8 cellular contexts compared by ENCODE assay signal in the genomic region with DNA sequence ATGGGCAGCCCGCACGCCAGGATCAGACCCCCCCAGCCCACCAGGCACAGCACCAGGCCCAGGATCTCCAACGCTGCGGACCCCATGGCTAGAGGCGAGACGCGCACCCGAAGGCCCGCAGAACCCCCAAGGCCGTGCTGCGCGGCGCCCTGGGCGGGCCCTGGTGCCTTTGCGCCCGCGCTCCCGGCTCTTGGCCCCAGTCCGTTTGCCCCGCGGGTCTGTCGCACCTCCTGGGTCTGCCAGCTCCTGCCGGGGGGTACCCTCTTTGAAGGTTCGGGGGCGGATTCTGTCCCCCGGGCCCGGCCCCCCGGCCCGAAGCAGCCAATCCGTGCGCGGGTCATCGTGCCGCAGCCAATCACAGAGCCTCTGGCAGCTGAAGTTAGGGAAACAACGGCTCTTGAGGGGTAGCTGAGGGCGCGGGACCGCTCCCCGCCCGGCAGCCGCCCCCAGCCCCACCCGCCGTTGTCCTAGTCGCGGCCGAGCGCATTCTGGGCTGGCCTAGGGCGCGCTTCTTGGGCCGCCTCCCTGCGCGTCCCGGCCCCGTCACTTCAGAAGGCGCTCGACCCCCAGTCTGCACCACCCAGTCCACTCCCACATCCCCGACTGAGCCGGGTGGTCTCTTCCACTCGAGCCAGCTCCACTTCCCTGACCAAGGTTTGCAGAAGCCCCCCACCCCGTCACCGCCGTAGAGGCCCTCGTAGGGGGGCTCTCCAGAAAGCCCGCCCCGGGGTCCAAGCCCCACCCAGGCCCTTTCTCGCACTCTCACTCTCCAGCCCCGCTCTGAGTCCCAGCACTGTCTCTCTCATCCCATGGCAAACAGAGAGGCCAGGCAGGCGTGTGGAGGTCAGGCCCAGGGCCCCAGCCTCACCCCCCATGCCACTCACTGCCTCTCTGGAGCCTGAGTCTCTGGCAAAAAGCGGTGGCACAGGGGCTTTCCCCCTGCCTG. TPM values are rescaled to one million over a fixed set of nuclear protein-coding genes. Genes with fewer than 3 reads are reported as not detected.
DNase-seq lines count a peak whose midpoint lies in the region; ATAC-seq, FAIRE-seq and TF ChIP-seq lines count a peak whose summit lies in the region.

A gene with protein sequence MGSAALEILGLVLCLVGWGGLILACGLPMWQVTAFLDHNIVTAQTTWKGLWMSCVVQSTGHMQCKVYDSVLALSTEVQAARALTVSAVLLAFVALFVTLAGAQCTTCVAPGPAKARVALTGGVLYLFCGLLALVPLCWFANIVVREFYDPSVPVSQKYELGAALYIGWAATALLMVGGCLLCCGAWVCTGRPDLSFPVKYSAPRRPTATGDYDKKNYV (minus strand): TSS at position 241 of the 946 bp plus-strand sequence. CDS start 155 bp downstream, at position 86.

- no peaks in the 10 kb centered on the region for H3K79me2 ChIP-seq in HepG2 (ENCODE audit: insufficient read depth, low read length)

- TF ChIP-seq EP300 in HepG2 (IDR thresholded peaks at IDR 0.05; ENCODE audit: low read depth in 2 of 2, low read length in 2 of 2): no peak
- TF ChIP-seq EP300 in HepG2 (CRISPR knock-in tag; IDR thresholded peaks at IDR 0.05; ENCODE audit: borderline replicate concordance): no peak

- no TSS peak for BruUV-seq in HepG2 (replicated peaks; lab: Mats Ljungman, UMichigan)

- DNase-seq in HepG2 (ENCODE audit: low spot score): no peak
- DNase-seq in amniotic epithelial cell (ENCODE audit: low read depth): peak; percentile 7
- no peak for DNase-seq in iPS DF 6.9 (ENCODE audit: low read depth, low spot score)
- no peak for DNase-seq in HUDEP-2 (lab: John Stamatoyannopoulos, UW; ENCODE audit: unreplicated experiment in 76 of 76)

- 9% methylated on average over 69 of the region's 69 CpGs for WGBS in liver
- 94% methylated on average over 31 of the region's 69 CpGs for WGBS in HepG2 (ENCODE audit: low lambda C conversion rate)
- WGBS in iPS DF 6.9 (ENCODE audit: insufficient coverage, insufficient read length): no CpG with 5 or more reads among the region's 69 CpGs

- POLR2A ChIA-PET in HepG2 (lab: Yijun Ruan, JAX): no interaction called here

- TF ChIP-seq RAD21 in liver (IDR thresholded peaks at IDR 0.05): no peak
- no peak for TF ChIP-seq RAD21 in HepG2 (CRISPR knock-in tag; IDR thresholded peaks at IDR 0.05)

- no peaks in the 10 kb centered on the region for H3K36me3 ChIP-seq in liver (ENCODE audit: control insufficient read depth in 4 of 4, insufficient read depth in 3 of 4, low read depth in 1 of 4, low read length in 3 of 4)
- no peaks in the 10 kb centered on the region; a peak in 1 of 5 replicates for H3K36me3 ChIP-seq in HepG2 (replicated peaks in 1 of 2; ENCODE audit: control insufficient read depth in 1 of 2, insufficient read depth in 2 of 2, low read length in 2 of 2)
- no peaks in the 10 kb centered on the region for H3K36me3 ChIP-seq in iPS DF 6.9 (ENCODE audit: control insufficient read depth, insufficient read depth, low read length)

- no peaks in the 10 kb centered on the region for H3K9me3 ChIP-seq in liver (ENCODE audit: control insufficient read depth in 4 of 4, low read length in 3 of 4)
- no peaks in the 10 kb centered on the region for H3K9me3 ChIP-seq in HepG2 (ENCODE audit: low read length)
- H3K9me3 ChIP-seq in iPS DF 6.9 (ENCODE audit: control insufficient read depth, insufficient read depth, low read length): no peaks in the 10 kb centered on the region

- no peak for FAIRE-seq in HepG2 (lab: Jason Lieb, UNC)

- in situ Hi-C loops in HepG2 (cut with HindIII; ENCODE audit: extremely low pct_ligation_motif_present, low pct_unique_long_range_greater_than_20kb): no loop called here

- CTCF ChIA-PET in HepG2 (lab: Yijun Ruan, JAX; ENCODE audit: low intra/inter-chr PET ratio, low total read pairs): no interaction called here

- ATAC-seq in HepG2: no peak
- ATAC-seq in HG02763 (IDR thresholded peaks at IDR 0.05; ENCODE audit: unreplicated experiment): no peak
- ATAC-seq in GM21423 (IDR thresholded peaks at IDR 0.05; ENCODE audit: unreplicated experiment): no peak

- H3K27me3 ChIP-seq in liver (ENCODE audit: control insufficient read depth in 4 of 4, insufficient read depth in 4 of 4, low read length in 3 of 4): peaks cover 0 to 10% (median 5%) of the 10 kb centered on the region in 4 donors
- peaks cover 0 to 13% of the 10 kb centered on the region in 2 experiments; a peak in 1 of 5 replicates for H3K27me3 ChIP-seq in HepG2 (ENCODE audit: control insufficient read depth in 1 of 2, insufficient read depth in 2 of 2, low read length in 2 of 2)
- H3K27me3 ChIP-seq in iPS DF 6.9 (ENCODE audit: control insufficient read depth, insufficient read depth, low read length): peaks cover 2% of the 10 kb centered on the region; the same call in 1 of the 2 replicates

- H2AFZ ChIP-seq in HepG2 (ENCODE audit: low read length): no peak within 1 kb of the TSS

- H3K4me3 ChIP-seq in liver (ENCODE audit: low read depth in 1 of 3, low read length in 3 of 3) (peak within 1 kb of the TSS; percentile 30 to 38 (median 35)), HepG2 (replicated peaks in 1 of 3; ENCODE audit: insufficient read depth in 1 of 3, low read depth in 2 of 3, low read length in 3 of 3) (no peak within 1 kb of the TSS), iPS DF 6.9 (ENCODE audit: low read length) (peak within 1 kb of the TSS; percentile 23; the same call in 1 of the 2 replicates), skin epidermis (peak within 1 kb of the TSS; percentile 19 to 37 (median 28))

- H3K9ac ChIP-seq in liver (ENCODE audit: low read depth in 1 of 2, low read length in 2 of 2) (no peak within 1 kb of the TSS), HepG2 (ENCODE audit: insufficient read depth, low read depth, low read length) (no peak within 1 kb of the TSS)

- H3K27ac ChIP-seq in liver (ENCODE audit: low read depth in 1 of 2, low read length in 2 of 2) (peak within 1 kb of the TSS; percentile 20 to 56), HepG2 (ENCODE audit: extremely low read length, insufficient read depth, low read length) (no peak within 1 kb of the TSS), iPS DF 6.9 (ENCODE audit: low read length) (no peak within 1 kb of the TSS), skin epidermis (peak within 1 kb of the TSS in 17 of 21 experiments; percentile 7 to 86 (median 55))

- H3K4me1 ChIP-seq in liver (ENCODE audit: control insufficient read depth in 4 of 4, insufficient read depth in 4 of 4, low read length in 3 of 4): peaks cover 4 to 22% (median 9%) of the 10 kb centered on the region in 4 donors
- H3K4me1 ChIP-seq in HepG2 (ENCODE audit: insufficient read depth, low read length): no peaks in the 10 kb centered on the region
- peaks cover 7% of the 10 kb centered on the region; the same call in 1 of the 2 replicates for H3K4me1 ChIP-seq in iPS DF 6.9 (ENCODE audit: control insufficient read depth, insufficient read depth, low read length)

- H3K4me2 ChIP-seq in HepG2 (ENCODE audit: low read depth, low read length): no peak within 1 kb of the TSS

- H4K20me1 ChIP-seq in HepG2 (ENCODE audit: insufficient read depth, low read length): no peaks in the 10 kb centered on the region

- no peak for TF ChIP-seq POLR2A in HepG2 (IDR thresholded peaks at IDR 0.05; ENCODE audit: insufficient read depth in 1 of 2, low read depth in 2 of 2, low read length in 2 of 2)

- TF ChIP-seq CTCF in liver (IDR thresholded peaks at IDR 0.05; ENCODE audit: low read depth, low read length, missing input control) (no peak), HepG2 (CRISPR knock-in tag; IDR thresholded peaks at IDR 0.05) (no peak)

- intact Hi-C loops in HepG2 (cut with micrococcal nuclease; ENCODE audit: unreplicated experiment): no loop called here

TF ChIP-seq in HepG2, 621 proteins besides CTCF, POLR2A, EP300 and RAD21:
- TF ChIP-seq SRF (IDR thresholded peaks at IDR 0.05; ENCODE audit: low read depth, low read length): no peak
- no peak for TF ChIP-seq ZNF33A (CRISPR knock-in tag; IDR thresholded peaks at IDR 0.05; ENCODE audit: borderline replicate concordance)
- TF ChIP-seq KAT7 (CRISPR knock-in tag; IDR thresholded peaks at IDR 0.05; ENCODE audit: borderline replicate concordance): no peak
- TF ChIP-seq MEIS1 (CRISPR knock-in tag; IDR thresholded peaks at IDR 0.05; ENCODE audit: borderline replicate concordance): no peak
- TF ChIP-seq, protein P1, sequence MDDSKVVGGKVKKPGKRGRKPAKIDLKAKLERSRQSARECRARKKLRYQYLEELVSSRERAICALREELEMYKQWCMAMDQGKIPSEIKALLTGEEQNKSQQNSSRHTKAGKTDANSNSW (CRISPR knock-in tag; IDR thresholded peaks at IDR 0.05; ENCODE audit: borderline replicate concordance): no peak

RNA-seq across cellular contexts. Expression of the gene that starts here (rescaled TPM):
- 10 to 100 TPM; 23.0 to 31.5 TPM for total RNA-seq in liver
- 10 to 100 TPM; 15.6 to 21.9 TPM for polyA plus RNA-seq in liver
- total RNA-seq in HepG2 (2016; rRNA removed; fragmentation: Illumina TruSeq; extraction: Trizol): not detected in 2 replicates
- not detected in 2 replicates for total RNA-seq in HepG2 (2016; cell fraction: cytosol; rRNA removed; fragmentation: Illumina TruSeq; extraction: Trizol; ENCODE audit: low read depth)
- total RNA-seq in HepG2 (2016; cell fraction: insoluble cytoplasmic fraction; rRNA removed; fragmentation: Illumina TruSeq; extraction: Trizol): not detected in 2 replicates
- total RNA-seq in HepG2 (2016; cell fraction: membrane; rRNA removed; fragmentation: Illumina TruSeq; extraction: Trizol): not detected in 2 replicates
- not detected in 2 replicates for total RNA-seq in HepG2 (2016; cell fraction: nucleus; rRNA removed; fragmentation: Illumina TruSeq; extraction: Trizol)
- not detected in 2 replicates for polyA plus RNA-seq in HepG2 (2011; rRNA removed)
- 0.04 TPM in 1 of 2 replicates, not detected in the other for polyA plus RNA-seq in HepG2 (2011; cell fraction: cytosol; rRNA removed)
- polyA plus RNA-seq in HepG2 (2011; cell fraction: nucleus; rRNA removed): not detected in 2 replicates
- not detected in 2 replicates for polyA plus RNA-seq in HepG2 (2012)
- not detected in 2 replicates for polyA plus RNA-seq in HepG2 (2016; cell fraction: cytosol; fragmentation: Illumina TruSeq; extraction: Trizol; ENCODE audit: low read depth)
- not detected in 2 replicates for polyA plus RNA-seq in HepG2 (2016; cell fraction: insoluble cytoplasmic fraction; fragmentation: Illumina TruSeq; extraction: Trizol; ENCODE audit: low read depth)
- not detected in 2 replicates for polyA plus RNA-seq in HepG2 (2016; cell fraction: membrane; fragmentation: Illumina TruSeq; extraction: Trizol; ENCODE audit: low read depth)
- polyA plus RNA-seq in HepG2 (2016; cell fraction: nucleus; fragmentation: Illumina TruSeq; extraction: Trizol; ENCODE audit: insufficient read depth, low read depth): not detected in 2 replicates
- polyA minus RNA-seq in HepG2 (2011; rRNA and poly(A)+ RNA removed; ENCODE audit: low replicate concordance): not detected in 2 replicates
- not detected in 2 replicates for polyA minus RNA-seq in HepG2 (2011; cell fraction: cytosol; rRNA and poly(A)+ RNA removed)
- polyA minus RNA-seq in HepG2 (2011; cell fraction: nucleus; rRNA and poly(A)+ RNA removed): not detected in 2 replicates

Comparison
In these comparisons a context has a peak if more than half of its experiments do, and no peak if none do; other contexts are left out.
1. RNA of the gene that starts here (total RNA-seq): 23.0 to 31.5 TPM in liver; not detected in HepG2; every median in the first group is over 10 times any median in the second.
2. RNA of the gene that starts here (polyA plus RNA-seq): 15.6 to 21.9 TPM in liver; 0.04 TPM in HepG2; every median in the first group is over 10 times any median in the second.
3. H3K27ac ChIP-seq: peak in liver (2 of 2) and skin epidermis (17 of 21); none in HepG2 (single experiment) and iPS DF 6.9 (single experiment).
4. H3K4me3 ChIP-seq: peak in liver (3 of 3), iPS DF 6.9 (single experiment) and skin epidermis (7 of 7); none in HepG2 (0 of 3).